ENCODE assay signal across 1 cellular context in genomic region chr18:9289698-9290097, GRCh38.
TF ChIP-seq lines count a peak whose summit lies in the region.

No MANE protein-coding gene starts in this region.

TF ChIP-seq in HepG2, 621 proteins besides CTCF, POLR2A, EP300 and RAD21:
- no peak for TF ChIP-seq RFX3 (CRISPR knock-in tag; IDR thresholded peaks at IDR 0.05)
- peak; percentile 99 for TF ChIP-seq MAFK (conservative IDR thresholded peaks at IDR 0.05 in 1 of 2, IDR thresholded peaks at IDR 0.05 in 1 of 2; ENCODE audit: low read length in 2 of 2)
- 0 out of 2 replicates have a peak, but pooled peaks have one; percentile 37 for TF ChIP-seq MAFG (CRISPR knock-in tag; IDR thresholded peaks at IDR 0.05)
- no peak for TF ChIP-seq SNAI1 (CRISPR knock-in tag; IDR thresholded peaks at IDR 0.05; ENCODE audit: borderline replicate concordance)
- TF ChIP-seq ZNF280D (CRISPR knock-in tag; IDR thresholded peaks at IDR 0.05): no peak
- TF ChIP-seq ZBTB8A (CRISPR knock-in tag; IDR thresholded peaks at IDR 0.05; ENCODE audit: borderline replicate concordance, low read depth): no peak
- TF ChIP-seq MAFF (IDR thresholded peaks at IDR 0.05; ENCODE audit: low read depth, low read length): peak; percentile 99
- TF ChIP-seq ZNF562 (CRISPR knock-in tag; IDR thresholded peaks at IDR 0.05; ENCODE audit: borderline replicate concordance): no peak
